8 cellular contexts compared by ENCODE assay signal in genomic region chr12:27524839-27525238, GRCh38. TPM values are rescaled to one million over a fixed set of nuclear protein-coding genes. Genes with fewer than 3 reads are reported as not detected.
DNase-seq lines count a peak whose midpoint lies in the region; ATAC-seq, FAIRE-seq and TF ChIP-seq lines count a peak whose summit lies in the region.

No MANE protein-coding gene starts in this region.

- H3K4me2 ChIP-seq in neural cell (ENCODE audit: low read length): peak overlapping the region; percentile 63

- peak overlapping the region; percentile 80 for H3K9ac ChIP-seq in neural cell (ENCODE audit: low read length)

- H3K9me2 ChIP-seq in neural cell (ENCODE audit: insufficient read depth, low read length): no peaks in the 10 kb centered on the region

- TF ChIP-seq CTCF in neural cell (IDR thresholded peaks at IDR 0.05; ENCODE audit: poor library complexity, severe bottlenecking): no peak

- peaks cover 18% of the 10 kb centered on the region for H3K79me2 ChIP-seq in neural cell (replicated peaks; ENCODE audit: insufficient read depth, low read length)

- H4K20me1 ChIP-seq in neural cell (ENCODE audit: insufficient read depth): no peaks in the 10 kb centered on the region

- peak; percentile 41 for FAIRE-seq in GM18507 (lab: Jason Lieb, UNC)
- no peak for FAIRE-seq in H54 (lab: Jason Lieb, UNC)

- DNase-seq in GM18507 (ENCODE audit: extremely low spot score, insufficient read length, low read depth) (no peak), RPMI7951 (ENCODE audit: low read depth) (peak; percentile 49), epithelial cell of prostate (ENCODE audit: low read depth, low spot score) (no peak), SIG-M5 (lab: John Stamatoyannopoulos, UW) (no peak), H54 (ENCODE audit: insufficient read length, low spot score) (no peak), ecto neural progenitor cell (ENCODE audit: low spot score) (no peak)

- no peaks in the 10 kb centered on the region for H3F3A ChIP-seq in neural cell (ENCODE audit: insufficient read depth, low read length, poor library complexity, severe bottlenecking)

- TF ChIP-seq RAD21 in neural cell (conservative IDR thresholded peaks at IDR 0.05): no peak

- peak overlapping the region; percentile 86 for H3K4me3 ChIP-seq in neural cell (ENCODE audit: low read length)

- ATAC-seq in HG03571 (IDR thresholded peaks at IDR 0.05; ENCODE audit: unreplicated experiment): no peak

- H3K27me3 ChIP-seq in neural cell (ENCODE audit: insufficient read depth, low read depth, low read length): no peaks in the 10 kb centered on the region

- no peaks in the 10 kb centered on the region for H3K9me3 ChIP-seq in neural cell (ENCODE audit: low read length)

- H2AFZ ChIP-seq in neural cell (ENCODE audit: low read depth, low read length): peak overlapping the region; percentile 86

- H3K27ac ChIP-seq in epithelial cell of prostate (peak overlapping the region; percentile 86), neural cell (ENCODE audit: low read length) (peak overlapping the region; percentile 91)

- H3K36me3 ChIP-seq in neural cell (ENCODE audit: insufficient read depth, low read length): no peaks in the 10 kb centered on the region

- TF ChIP-seq POLR2A in H54 (IDR thresholded peaks at IDR 0.05; ENCODE audit: low read depth, low read length): no peak

- TF ChIP-seq EP300 in neural cell (conservative IDR thresholded peaks at IDR 0.05; ENCODE audit: poor library complexity, severe bottlenecking): no peak

TF ChIP-seq in neural cell, 6 proteins besides CTCF, POLR2A, EP300 and RAD21:
- TF ChIP-seq SMC3 (conservative IDR thresholded peaks at IDR 0.05; ENCODE audit: poor library complexity): no peak
- TF ChIP-seq MXI1 (conservative IDR thresholded peaks at IDR 0.05; ENCODE audit: poor library complexity, severe bottlenecking): peak; percentile 4

RNA-seq across cellular contexts. Expression of gene PPFIBP1, which starts 0.8 kb away (rescaled TPM):
- 52.0 and 58.0 TPM in 2 replicates for total RNA-seq in RPMI7951 (2014; rRNA removed; shearing (Covaris generic))
- 29.1 and 30.2 TPM in 2 replicates for polyA plus RNA-seq in neural cell
- 52.3 and 74.8 TPM in 2 replicates for polyA minus RNA-seq in neural cell
